22 cellular contexts compared by ENCODE assay signal in genomic region chr4:172270421-172270820, GRCh38.
A peak's percentile ranks its signal among the peaks of the same experiment; 100 is the strongest.
DNase-seq lines count a peak whose midpoint lies in the region; ATAC-seq and TF ChIP-seq lines count a peak whose summit lies in the region.
"Had no signal": no experiment of that assay in that cellular context is flagged by ENCODE, and none has a peak within 500 bp of the region (broad histone marks: within the 10 kb centered on the region; RNA-seq: fewer than 3 reads in every experiment).

No MANE protein-coding gene starts in this region.

- H3K9me3 ChIP-seq in RWPE2 (ENCODE audit: severe bottlenecking) = no peaks in the 10 kb centered on the region
- H3K9me3 ChIP-seq: A549, HAP-1, spleen, upper lobe of left lung had no signal

- no peaks in the 10 kb centered on the region for H3K27me3 ChIP-seq in RWPE2 (ENCODE audit: insufficient read depth, poor library complexity, severe bottlenecking)
- H3K27me3 ChIP-seq: brain microvascular endothelial cell, spleen, upper lobe of left lung had no signal

- ATAC-seq in RWPE2 (ENCODE audit: low read depth) = peak; percentile 44
- no peak for ATAC-seq in HG03039 (IDR thresholded peaks at IDR 0.05; ENCODE audit: unreplicated experiment)
- no peak for ATAC-seq in left lobe of liver
- ATAC-seq: A549, left colon had no signal

- TF ChIP-seq CTCF in RWPE2 (IDR thresholded peaks at IDR 0.05; ENCODE audit: poor library complexity, severe bottlenecking) = no peak

- H3K4me3 ChIP-seq in RWPE2 (ENCODE audit: severe bottlenecking) = no peak overlapping the region
- H3K4me3 ChIP-seq: A549, HAP-1, SK-N-MC, spleen, upper lobe of left lung had no signal

- H3K27ac ChIP-seq in RWPE2 (ENCODE audit: poor library complexity, severe bottlenecking) = no peak overlapping the region
- H3K27ac ChIP-seq: A549, brain microvascular endothelial cell, SK-N-MC, spleen, upper lobe of left lung had no signal

- no peaks in the 10 kb centered on the region for H3K36me3 ChIP-seq in RWPE2 (ENCODE audit: low read depth)
- H3K36me3 ChIP-seq: brain microvascular endothelial cell, HAP-1, spleen, upper lobe of left lung had no signal

- no peaks in the 10 kb centered on the region for H3K4me1 ChIP-seq in RWPE2 (ENCODE audit: insufficient read depth, poor library complexity, severe bottlenecking)
- H3K4me1 ChIP-seq: A549, HAP-1, spleen, upper lobe of left lung had no signal

- peak; percentile 2 for DNase-seq in NCI-H1092 treated with DMSO at 0.1 percent for 48 hours (lab: John Stamatoyannopoulos, UW)
- no peak for DNase-seq in NCI-H1092 (lab: John Stamatoyannopoulos, UW)
- DNase-seq in NCI-H2107 treated with DMSO at 0.1 percent for 48 hours (lab: John Stamatoyannopoulos, UW; ENCODE audit: unreplicated experiment) = peak; percentile 21
- DNase-seq in RWPE2 (ENCODE audit: low spot score) = no peak
- DNase-seq in myocyte (ENCODE audit: low read depth) = peak; percentile 14
- no peak for DNase-seq in stimulated activated CD4-positive, alpha-beta T cell treated with anti-CD3 and anti-CD28 coated beads, Interleukin-4, amount 100 ng/mL, for 24 hours
- no peak for DNase-seq in left lobe of liver (ENCODE audit: low spot score)
- DNase-seq: activated CD4-positive, alpha-beta T cell treated with anti-CD3 and anti-CD28 coated beads, Interleukin-2, amount 50 U/mL, for 1 hour; activated naive CD4-positive, alpha-beta T cell treated with anti-CD3 and anti-CD28 coated beads, Interleukin-2, amount 10 ng/mL, durations not matched to agents 7 days and 5 days; activated T-cell treated with anti-CD3 and anti-CD28 coated beads for 4 hours; brain microvascular endothelial cell; CD4-positive, alpha-beta T cell; hippocampal formation; IMR-90; left colon; spleen; stimulated activated naive CD4-positive, alpha-beta T cell treated with Interleukin-2 at 50 U/mL for 16 hours; upper lobe of left lung had no signal

Comparison
In these comparisons a context has a peak if more than half of its experiments do, and no peak if none do; other contexts are left out.
1. DNase-seq: peak in NCI-H1092 treated with DMSO at 0.1 percent for 48 hours (single experiment), NCI-H2107 treated with DMSO at 0.1 percent for 48 hours (single experiment) and myocyte (single experiment); none in NCI-H1092 (single experiment), RWPE2 (single experiment), stimulated activated CD4-positive, alpha-beta T cell treated with anti-CD3 and anti-CD28 coated beads, Interleukin-4, amount 100 ng/mL, for 24 hours (single experiment) and left lobe of liver (single experiment).